In the genomic region with DNA sequence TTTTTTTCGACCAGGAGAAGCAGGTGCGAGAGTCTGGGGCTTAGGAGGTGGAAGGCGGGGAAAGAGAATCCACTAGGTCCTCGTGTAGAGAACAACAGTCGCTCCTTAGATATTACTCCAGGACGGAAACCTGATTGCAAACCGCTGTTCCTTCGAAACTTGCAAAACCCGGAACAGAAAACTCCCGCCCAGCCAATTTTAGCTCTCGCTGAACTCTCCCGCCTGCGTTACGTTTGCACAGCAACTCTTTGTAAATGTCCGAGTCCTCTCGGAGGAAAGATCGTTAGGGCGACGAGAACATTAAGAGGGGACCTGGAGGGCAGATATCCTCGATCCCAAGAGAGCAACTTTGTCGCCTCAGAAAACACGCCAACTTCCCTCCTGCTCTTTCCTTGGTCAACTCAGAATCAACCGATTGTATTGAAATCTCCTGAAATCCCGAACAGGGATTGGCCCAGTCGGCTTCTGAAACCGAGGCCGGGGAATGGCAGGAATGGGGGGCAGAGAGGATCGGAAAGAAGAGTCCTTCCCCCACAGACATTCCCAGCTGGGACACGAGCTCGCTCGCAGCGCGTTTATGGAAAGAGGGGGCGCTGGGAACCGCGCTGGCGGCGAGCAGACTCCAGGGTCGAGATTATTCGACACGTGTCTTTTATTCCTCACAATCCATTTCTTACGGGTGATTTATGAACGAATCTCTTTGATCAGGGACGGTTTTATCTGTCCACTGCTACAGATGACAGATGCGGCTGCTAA, we compare ENCODE assay signal across 9 cellular contexts. TPM values are rescaled to one million over a fixed set of nuclear protein-coding genes. Genes with fewer than 3 reads are reported as not detected.
DNase-seq lines count a peak whose midpoint lies in the region; ATAC-seq and TF ChIP-seq lines count a peak whose summit lies in the region.
"Had no signal": no experiment of that assay in that cellular context is flagged by ENCODE, and none has a peak within 500 bp of the region (broad histone marks: within the 10 kb centered on the region; RNA-seq: fewer than 3 reads in every experiment).

No MANE protein-coding gene starts in this region.

- DNase-seq in BE2C, result peak; percentile 61
- DNase-seq in NB4 (ENCODE audit: low read depth), result peak; percentile 56
- peak; percentile 50 for DNase-seq in nephron progenitor cell
- no peak for DNase-seq in AML-193 (lab: John Stamatoyannopoulos, UW)
- DNase-seq in activated CD4-positive, alpha-beta T cell treated with anti-CD3 and anti-CD28 coated beads, Interleukin-2, amount 50 U/mL, for 48 hours, result no peak
- DNase-seq: OCI-M1 had no signal

- peaks cover 71% of the 10 kb centered on the region for H3K4me1 Mint-ChIP-seq in nephron progenitor cell

- peak overlapping the region; percentile 94 for H3K27ac Mint-ChIP-seq in nephron progenitor cell

- peak overlapping the region; percentile 79 for H3K4me3 ChIP-seq in BE2C (ENCODE audit: low read depth, low read length)
- peak overlapping the region; percentile 34 for H3K4me3 ChIP-seq in NB4 (ENCODE audit: low read depth, low read length)
- H3K4me3 ChIP-seq in esophagus (ENCODE audit: low read depth in 1 of 2, low read length in 2 of 2), result peak overlapping the region; percentile 12 to 44

- TF ChIP-seq POLR2A in NB4 (IDR thresholded peaks at IDR 0.05; ENCODE audit: extremely low read depth, insufficient read length), result no peak

- H3K4me3 Mint-ChIP-seq in nephron progenitor cell, result peak overlapping the region; percentile 86

- 3 to 4% methylated on average over 45 of the region's 45 CpGs for WGBS in esophagus, 2 donors

- no peaks in the 10 kb centered on the region for H3K36me3 Mint-ChIP-seq in nephron progenitor cell (ENCODE audit: low read depth)

- ATAC-seq in GM18861 (IDR thresholded peaks at IDR 0.05; ENCODE audit: unreplicated experiment) (no peak), HG03469 (IDR thresholded peaks at IDR 0.05; ENCODE audit: unreplicated experiment) (no peak)

- H3K9me3 ChIP-seq in BE2C, result no peaks in the 10 kb centered on the region
- no peaks in the 10 kb centered on the region for H3K9me3 ChIP-seq in esophagus (ENCODE audit: control insufficient read depth in 2 of 2, insufficient read depth in 1 of 2, low read depth in 1 of 2, low read length in 1 of 2)

- H3K27me3 ChIP-seq in BE2C, result no peaks in the 10 kb centered on the region
- H3K27me3 ChIP-seq in esophagus (ENCODE audit: control insufficient read depth in 1 of 2, insufficient read depth in 2 of 2, low read length in 2 of 2), result peaks cover 3 to 31% of the 10 kb centered on the region in 2 donors

- peaks cover 9% of the 10 kb centered on the region for H3K36me3 ChIP-seq in BE2C
- H3K36me3 ChIP-seq in esophagus (ENCODE audit: control insufficient read depth in 2 of 2, insufficient read depth in 2 of 2, low read length in 1 of 2), result no peaks in the 10 kb centered on the region

- no peaks in the 10 kb centered on the region for H3K9me3 Mint-ChIP-seq in nephron progenitor cell

- TF ChIP-seq CTCF in BE2C (IDR thresholded peaks at IDR 0.05; ENCODE audit: low read depth, low read length) (0 out of 2 replicates have a peak, but pooled peaks have one; percentile 3), NB4 (IDR thresholded peaks at IDR 0.05; ENCODE audit: low read depth, low read length) (no peak), nephron progenitor cell (IDR thresholded peaks at IDR 0.05) (no peak)

- H3K27ac ChIP-seq in esophagus (ENCODE audit: low read depth in 2 of 2, low read length in 1 of 2), result peak overlapping the region; percentile 50 to 83

- H3K4me1 ChIP-seq in BE2C, result peaks cover 40% of the 10 kb centered on the region
- H3K4me1 ChIP-seq in esophagus (ENCODE audit: control insufficient read depth in 2 of 2, insufficient read depth in 2 of 2, low read length in 1 of 2), result peaks cover 3 to 8% of the 10 kb centered on the region in 2 donors

- H3K27me3 Mint-ChIP-seq in nephron progenitor cell (ENCODE audit: low read depth, poor library complexity), result peaks cover 96% of the 10 kb centered on the region

RNA-seq across cellular contexts. Expression of gene TWIST1, which starts 9.9 kb away (rescaled TPM):
- 211 TPM for polyA plus RNA-seq in BE2C (2012; ENCODE audit: insufficient read depth, insufficient read length, low read depth)
- 1 to 10 TPM; 2.6 to 5.6 TPM for polyA plus RNA-seq in esophagus

RNA-seq across cellular contexts. Expression of gene FERD3L, which starts 37.7 kb away (rescaled TPM):
- polyA plus RNA-seq in BE2C (2012; ENCODE audit: insufficient read depth, insufficient read length, low read depth), result not detected
- not detected for polyA plus RNA-seq in esophagus

Comparison
In these comparisons a context has a peak if more than half of its experiments do, and no peak if none do; other contexts are left out.
1. DNase-seq: peak in BE2C (single experiment), NB4 (single experiment) and nephron progenitor cell (single experiment); none in AML-193 (0 of 2) and activated CD4-positive, alpha-beta T cell treated with anti-CD3 and anti-CD28 coated beads, Interleukin-2, amount 50 U/mL, for 48 hours (0 of 2).
2. H3K4me3 ChIP-seq: peak in every context shown above with its lines; median percentile 79 in BE2C; 34 in NB4; 28 in esophagus.